1 cellular context compared by ENCODE assay signal in the genomic region with DNA sequence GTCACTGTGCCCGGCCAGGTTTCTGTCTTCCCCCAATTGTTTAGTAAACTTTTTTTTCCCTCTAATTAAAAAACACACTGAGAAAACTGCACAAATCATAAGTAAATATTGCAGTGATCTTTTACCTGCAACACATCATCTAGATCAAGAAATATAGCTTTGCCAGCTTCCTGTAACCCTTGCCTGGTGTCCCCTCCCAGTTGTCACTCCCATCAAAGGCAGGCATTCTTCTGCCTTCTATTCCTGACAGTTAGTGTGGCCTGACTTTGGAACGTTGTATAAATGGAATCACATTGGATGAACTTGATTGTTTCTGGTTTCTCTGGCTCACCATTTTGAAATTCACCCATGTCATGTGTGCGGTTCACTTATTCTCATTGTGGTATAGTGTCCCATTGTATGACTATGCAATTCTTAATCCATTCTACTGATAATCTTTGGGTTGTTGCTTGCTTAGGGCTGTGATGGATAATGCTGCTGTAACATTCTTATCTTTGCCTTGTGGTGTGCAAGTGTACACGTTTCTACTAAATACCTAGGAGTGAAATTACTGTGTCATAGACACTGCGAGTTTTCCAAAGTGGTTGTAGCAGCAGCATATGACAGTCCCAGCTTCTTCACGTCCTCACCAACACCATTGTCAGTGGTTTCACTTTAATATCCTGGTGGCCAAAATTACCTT.
A peak's percentile ranks its signal among the peaks of the same experiment; 100 is the strongest.
TF ChIP-seq lines count a peak whose summit lies in the region.

No MANE protein-coding gene starts in this region.

TF ChIP-seq in HepG2, 621 proteins besides CTCF, POLR2A, EP300 and RAD21 (continued from another document):
- 0 out of 2 replicates have a peak, but pooled peaks have one; percentile 14 for TF ChIP-seq ETV5 (CRISPR knock-in tag; IDR thresholded peaks at IDR 0.05; ENCODE audit: borderline replicate concordance)
- TF ChIP-seq SIX1 (CRISPR knock-in tag; IDR thresholded peaks at IDR 0.05; ENCODE audit: borderline replicate concordance) = no peak
- no peak for TF ChIP-seq CCAR2 (optimal IDR thresholded peaks at IDR 0.05; ENCODE audit: low read depth, low read length)
- TF ChIP-seq HMG20A (CRISPR knock-in tag; IDR thresholded peaks at IDR 0.05; ENCODE audit: borderline replicate concordance) = no peak
- TF ChIP-seq NCOA1 (CRISPR knock-in tag; IDR thresholded peaks at IDR 0.05) = no peak
- TF ChIP-seq ONECUT2 (CRISPR knock-in tag; IDR thresholded peaks at IDR 0.05) = no peak
- TF ChIP-seq ZNF652 (CRISPR knock-in tag; IDR thresholded peaks at IDR 0.05; ENCODE audit: borderline replicate concordance, low read depth) = 0 out of 2 replicates have a peak, but pooled peaks have one; percentile 22
- TF ChIP-seq ZNF343 (CRISPR knock-in tag; IDR thresholded peaks at IDR 0.05) = no peak
- TF ChIP-seq KLF9 (CRISPR knock-in tag; IDR thresholded peaks at IDR 0.05; ENCODE audit: low read depth) = no peak
- TF ChIP-seq JUNB (CRISPR knock-in tag; IDR thresholded peaks at IDR 0.05; ENCODE audit: borderline replicate concordance) = no peak
- TF ChIP-seq SAP130 (CRISPR knock-in tag; IDR thresholded peaks at IDR 0.05; ENCODE audit: low read depth) = 0 out of 2 replicates have a peak, but pooled peaks have one; percentile 20
- no peak for TF ChIP-seq HDAC1 (CRISPR knock-in tag; IDR thresholded peaks at IDR 0.05)
- TF ChIP-seq POLR2G (IDR thresholded peaks at IDR 0.05; ENCODE audit: low read depth, low read length) = no peak
